In the genomic region with DNA sequence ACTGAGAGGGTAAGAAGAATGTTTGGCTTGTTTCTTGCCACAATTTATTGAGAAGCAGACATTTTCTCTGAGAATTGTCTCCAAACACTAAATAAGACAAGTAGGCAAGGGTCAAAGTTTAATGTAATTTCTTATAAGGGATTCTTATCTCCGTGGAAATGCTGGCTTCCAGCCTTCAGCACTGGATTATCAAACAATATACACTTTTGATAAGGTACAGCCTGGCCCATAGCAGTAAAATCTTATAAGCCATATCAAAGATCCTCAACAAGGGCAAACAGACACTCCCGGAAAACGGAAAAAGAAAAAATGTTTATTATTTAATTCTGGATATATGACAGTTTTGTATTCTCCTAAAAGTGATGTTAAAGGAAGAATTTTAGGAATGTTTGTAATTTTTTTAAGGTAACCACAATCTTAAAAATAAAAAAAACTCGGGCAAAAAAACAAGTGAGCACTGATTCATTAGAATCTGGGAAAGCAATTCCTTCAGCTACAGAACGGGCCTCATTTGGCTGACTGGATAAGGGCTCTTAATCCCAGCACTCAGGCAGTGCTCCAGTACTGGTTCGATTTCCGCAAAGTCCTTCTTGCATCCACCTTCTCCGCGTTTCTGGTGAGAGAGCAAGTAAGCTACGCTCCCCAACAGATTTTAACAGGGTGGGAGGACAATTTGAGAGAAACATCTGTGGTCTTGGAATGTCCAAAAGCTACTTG, we compare ENCODE assay signal across 11 cellular contexts. TPM values are rescaled to one million over a fixed set of nuclear protein-coding genes. Genes with fewer than 3 reads are reported as not detected.
A peak's percentile ranks its signal among the peaks of the same experiment; 100 is the strongest.
DNase-seq lines count a peak whose midpoint lies in the region; ATAC-seq and TF ChIP-seq lines count a peak whose summit lies in the region.
"Had no signal": no experiment of that assay in that cellular context is flagged by ENCODE, and none has a peak within 500 bp of the region (broad histone marks: within the 10 kb centered on the region; RNA-seq: fewer than 3 reads in every experiment).

No MANE protein-coding gene starts in this region.

- POLR2A ChIA-PET in activated CD4-positive, alpha-beta memory T cell treated with anti-CD3 and anti-CD28 coated beads, Interleukin-2, amount 10 ng/mL, durations not matched to agents 7 days and 5 days (lab: Charles Lee), result interaction anchor here (1.4 kb wide), 1 partner anchor 23 kb away, joined by 4 read pairs; no protein-coding TSS in a partner anchor
- POLR2A ChIA-PET in activated CD4-positive, alpha-beta memory T cell treated with anti-CD3 and anti-CD28 coated beads for 36 hours (lab: Charles Lee), result no interaction called here
- POLR2A ChIA-PET in activated CD8-positive, alpha-beta T cell treated with anti-CD3 and anti-CD28 coated beads, Interleukin-2, amount 10 ng/mL, durations not matched to agents 7 days and 5 days (lab: Charles Lee), result no interaction called here

- no peaks in the 10 kb centered on the region for H3K9me3 ChIP-seq in iPS-18c (ENCODE audit: control insufficient read depth, insufficient read depth, low read length)
- peaks cover 9% of the 10 kb centered on the region for H3K9me3 ChIP-seq in thoracic aorta

- peaks cover 0 to 8% of the 10 kb centered on the region in 2 donors for H3K4me1 ChIP-seq in thoracic aorta (ENCODE audit: control insufficient read depth in 1 of 2, low read depth in 2 of 2)

- H3K27ac Mint-ChIP-seq in activated CD4-positive, alpha-beta memory T cell treated with anti-CD3 and anti-CD28 coated beads, Interleukin-2, amount 10 ng/mL, durations not matched to agents 7 days and 5 days, result no peak overlapping the region
- H3K27ac Mint-ChIP-seq in activated CD4-positive, alpha-beta memory T cell treated with anti-CD3 and anti-CD28 coated beads for 36 hours, result no peak overlapping the region
- no peak overlapping the region for H3K27ac Mint-ChIP-seq in activated CD8-positive, alpha-beta T cell treated with anti-CD3 and anti-CD28 coated beads, Interleukin-2, amount 10 ng/mL, durations not matched to agents 7 days and 5 days

- H3K27me3 Mint-ChIP-seq in activated CD4-positive, alpha-beta memory T cell treated with anti-CD3 and anti-CD28 coated beads, Interleukin-2, amount 10 ng/mL, durations not matched to agents 7 days and 5 days, result peaks cover 70% of the 10 kb centered on the region
- H3K27me3 Mint-ChIP-seq in activated CD4-positive, alpha-beta memory T cell treated with anti-CD3 and anti-CD28 coated beads for 36 hours, result peaks cover 58% of the 10 kb centered on the region
- peaks cover 54% of the 10 kb centered on the region for H3K27me3 Mint-ChIP-seq in activated CD8-positive, alpha-beta T cell treated with anti-CD3 and anti-CD28 coated beads, Interleukin-2, amount 10 ng/mL, durations not matched to agents 7 days and 5 days (ENCODE audit: low read depth)

- peaks cover 2% of the 10 kb centered on the region for H3K9me3 Mint-ChIP-seq in activated CD4-positive, alpha-beta memory T cell treated with anti-CD3 and anti-CD28 coated beads, Interleukin-2, amount 10 ng/mL, durations not matched to agents 7 days and 5 days
- H3K9me3 Mint-ChIP-seq in activated CD4-positive, alpha-beta memory T cell treated with anti-CD3 and anti-CD28 coated beads for 36 hours, result peaks cover 4% of the 10 kb centered on the region
- H3K9me3 Mint-ChIP-seq in activated CD8-positive, alpha-beta T cell treated with anti-CD3 and anti-CD28 coated beads, Interleukin-2, amount 10 ng/mL, durations not matched to agents 7 days and 5 days (ENCODE audit: insufficient read depth), result peaks cover 7% of the 10 kb centered on the region

- H3K4me3 ChIP-seq in iPS-18c (ENCODE audit: insufficient read depth, low read depth, low read length) (peak overlapping the region; percentile 58), thoracic aorta (peak overlapping the region; percentile 49)

- peak overlapping the region; percentile 75 for H3K4me3 Mint-ChIP-seq in activated CD4-positive, alpha-beta memory T cell treated with anti-CD3 and anti-CD28 coated beads, Interleukin-2, amount 10 ng/mL, durations not matched to agents 7 days and 5 days
- H3K4me3 Mint-ChIP-seq in activated CD4-positive, alpha-beta memory T cell treated with anti-CD3 and anti-CD28 coated beads for 36 hours, result no peak overlapping the region
- H3K4me3 Mint-ChIP-seq in activated CD8-positive, alpha-beta T cell treated with anti-CD3 and anti-CD28 coated beads, Interleukin-2, amount 10 ng/mL, durations not matched to agents 7 days and 5 days, result peak overlapping the region; percentile 83

- intact Hi-C loops in activated CD4-positive, alpha-beta memory T cell treated with anti-CD3 and anti-CD28 coated beads for 36 hours (cut with micrococcal nuclease), result loop anchor here (5.0 kb wide), 2 partner anchors 44 to 131 kb away; a partner anchor contains a TSS

- no peak for DNase-seq in activated CD4-positive, alpha-beta memory T cell treated with anti-CD3 and anti-CD28 coated beads, Interleukin-2, amount 10 ng/mL, durations not matched to agents 7 days and 5 days
- no peak for DNase-seq in activated CD4-positive, alpha-beta memory T cell treated with anti-CD3 and anti-CD28 coated beads for 36 hours
- DNase-seq in activated CD8-positive, alpha-beta T cell treated with anti-CD3 and anti-CD28 coated beads, Interleukin-2, amount 10 ng/mL, durations not matched to agents 7 days and 5 days, result no peak
- DNase-seq in thoracic aorta (ENCODE audit: low spot score) (no peak), retina (no peak), kidney tubule cell (ENCODE audit: low spot score) (no peak), anterior cingulate cortex (lab: John Stamatoyannopoulos, UW) (no peak)
- DNase-seq: head of caudate nucleus, NCI-H1417 treated with DMSO at 0.1 percent for 48 hours had no signal

- no peak for TF ChIP-seq CTCF in thoracic aorta (IDR thresholded peaks at IDR 0.05)

- peaks cover 15% of the 10 kb centered on the region for H3K27me3 ChIP-seq in thoracic aorta (replicated peaks; ENCODE audit: insufficient read depth)

- H3K36me3 Mint-ChIP-seq in activated CD4-positive, alpha-beta memory T cell treated with anti-CD3 and anti-CD28 coated beads, Interleukin-2, amount 10 ng/mL, durations not matched to agents 7 days and 5 days (ENCODE audit: low read depth), result peaks cover 14% of the 10 kb centered on the region
- no peaks in the 10 kb centered on the region for H3K36me3 Mint-ChIP-seq in activated CD4-positive, alpha-beta memory T cell treated with anti-CD3 and anti-CD28 coated beads for 36 hours
- H3K36me3 Mint-ChIP-seq in activated CD8-positive, alpha-beta T cell treated with anti-CD3 and anti-CD28 coated beads, Interleukin-2, amount 10 ng/mL, durations not matched to agents 7 days and 5 days (ENCODE audit: low read depth), result peaks cover 15% of the 10 kb centered on the region

- no peak overlapping the region for H3K27ac ChIP-seq in thoracic aorta
- H3K27ac ChIP-seq: HL-60 had no signal

- no peak for ATAC-seq in activated CD8-positive, alpha-beta T cell treated with anti-CD3 and anti-CD28 coated beads, Interleukin-2, amount 10 ng/mL, durations not matched to agents 7 days and 5 days
- ATAC-seq in thoracic aorta (ENCODE audit: insufficient number of reproducible peaks, low FRiP score, low read depth), result no peak

- peaks cover 21% of the 10 kb centered on the region for H3K4me1 Mint-ChIP-seq in activated CD4-positive, alpha-beta memory T cell treated with anti-CD3 and anti-CD28 coated beads, Interleukin-2, amount 10 ng/mL, durations not matched to agents 7 days and 5 days
- H3K4me1 Mint-ChIP-seq in activated CD4-positive, alpha-beta memory T cell treated with anti-CD3 and anti-CD28 coated beads for 36 hours (ENCODE audit: low read depth), result peaks cover 13% of the 10 kb centered on the region
- peaks cover 30% of the 10 kb centered on the region for H3K4me1 Mint-ChIP-seq in activated CD8-positive, alpha-beta T cell treated with anti-CD3 and anti-CD28 coated beads, Interleukin-2, amount 10 ng/mL, durations not matched to agents 7 days and 5 days (ENCODE audit: low read depth)

- no peaks in the 10 kb centered on the region for H3K36me3 ChIP-seq in thoracic aorta

- CTCF ChIA-PET in activated CD4-positive, alpha-beta memory T cell treated with anti-CD3 and anti-CD28 coated beads, Interleukin-2, amount 10 ng/mL, durations not matched to agents 7 days and 5 days (lab: Charles Lee), result no interaction called here
- CTCF ChIA-PET in activated CD4-positive, alpha-beta memory T cell treated with anti-CD3 and anti-CD28 coated beads for 36 hours (lab: Charles Lee), result no interaction called here
- CTCF ChIA-PET in activated CD8-positive, alpha-beta T cell treated with anti-CD3 and anti-CD28 coated beads, Interleukin-2, amount 10 ng/mL, durations not matched to agents 7 days and 5 days (lab: Charles Lee), result no interaction called here

RNA-seq across cellular contexts. Expression of a gene that starts 18.4 kb away (rescaled TPM):
- 1 to 10 TPM; 4.9 to 5.6 TPM for total RNA-seq in activated CD4-positive, alpha-beta memory T cell treated with anti-CD3 and anti-CD28 coated beads, Interleukin-2, amount 10 ng/mL, durations not matched to agents 7 days and 5 days
- 1 to 10 TPM; 2.8 to 3.0 TPM for total RNA-seq in activated CD4-positive, alpha-beta memory T cell treated with anti-CD3 and anti-CD28 coated beads for 36 hours
- total RNA-seq in activated CD8-positive, alpha-beta T cell treated with anti-CD3 and anti-CD28 coated beads, Interleukin-2, amount 10 ng/mL, durations not matched to agents 7 days and 5 days, result 1 to 10 TPM; 4.1 to 4.5 TPM
- 10 to 100 TPM; 11.6 to 29.0 TPM for total RNA-seq in thoracic aorta

RNA-seq across cellular contexts. Expression of a gene that starts 45.4 kb away (rescaled TPM):
- total RNA-seq in activated CD4-positive, alpha-beta memory T cell treated with anti-CD3 and anti-CD28 coated beads, Interleukin-2, amount 10 ng/mL, durations not matched to agents 7 days and 5 days, result 1 to 10 TPM; 6.3 to 6.6 TPM
- 1 to 10 TPM; 3.7 to 3.8 TPM for total RNA-seq in activated CD4-positive, alpha-beta memory T cell treated with anti-CD3 and anti-CD28 coated beads for 36 hours
- 1 to 10 TPM; 6.9 to 7.7 TPM for total RNA-seq in activated CD8-positive, alpha-beta T cell treated with anti-CD3 and anti-CD28 coated beads, Interleukin-2, amount 10 ng/mL, durations not matched to agents 7 days and 5 days
- total RNA-seq in thoracic aorta, result 1 to 10 TPM; 2.3 to 2.4 TPM

RNA-seq across cellular contexts. Expression of a gene that starts 52.4 kb away (rescaled TPM):
- not detected for total RNA-seq in activated CD4-positive, alpha-beta memory T cell treated with anti-CD3 and anti-CD28 coated beads, Interleukin-2, amount 10 ng/mL, durations not matched to agents 7 days and 5 days
- not detected for total RNA-seq in activated CD4-positive, alpha-beta memory T cell treated with anti-CD3 and anti-CD28 coated beads for 36 hours
- not detected for total RNA-seq in activated CD8-positive, alpha-beta T cell treated with anti-CD3 and anti-CD28 coated beads, Interleukin-2, amount 10 ng/mL, durations not matched to agents 7 days and 5 days
- 1 to 10 TPM in 1 of 2 donors, under 1 TPM in 1; 0.49 to 1.1 TPM for total RNA-seq in thoracic aorta
